In genomic region chr13:106182404-106182803, GRCh38 we compare ENCODE assay signal across 11 cellular contexts.
DNase-seq lines count a peak whose midpoint lies in the region; ATAC-seq, FAIRE-seq and TF ChIP-seq lines count a peak whose summit lies in the region.
"Had no signal": no experiment of that assay in that cellular context is flagged by ENCODE, and none has a peak within 500 bp of the region (broad histone marks: within the 10 kb centered on the region; RNA-seq: fewer than 3 reads in every experiment).

No MANE protein-coding gene starts in this region.

- intact Hi-C loops in right lobe of liver (cut with DNase I), result no loop called here

- peak overlapping the region; percentile 70 for H2AFZ ChIP-seq in keratinocyte (ENCODE audit: control insufficient read depth, low read length)

- H3K4me2 ChIP-seq in keratinocyte (ENCODE audit: control insufficient read depth, extremely low read depth, insufficient read depth, low read depth, low read length), result peak overlapping the region; percentile 58

- no peak for ATAC-seq in right lobe of liver

- H3K4me1 ChIP-seq in keratinocyte (ENCODE audit: control insufficient read depth, extremely low read depth, insufficient read depth, low read length) (peaks cover 11% of the 10 kb centered on the region), right lobe of liver (no peaks in the 10 kb centered on the region)

- no peak overlapping the region for H3K4me3 ChIP-seq in BJ (ENCODE audit: low read depth, low read length)
- 0 out of 2 replicates have a peak overlapping the region, but pooled peaks have one; percentile 15 for H3K4me3 ChIP-seq in WI38 (ENCODE audit: low read depth, low read length)
- H3K4me3 ChIP-seq in keratinocyte (ENCODE audit: control insufficient read depth in 2 of 3, extremely low read depth in 1 of 3, insufficient read depth in 2 of 3, low read depth in 1 of 3, low read length in 3 of 3), result no peak overlapping the region
- H3K4me3 ChIP-seq in right lobe of liver, result no peak overlapping the region

- WGBS in right lobe of liver (ENCODE audit: insufficient coverage, low coverage, low lambda C conversion rate, missing lambda C conversion rate), result 22% methylated on average over 5 of the region's 6 CpGs

- dilution Hi-C loops in keratinocyte (cut with MboI; ENCODE audit: extremely low pct_ligation_motif_present, low sequenced_read_pairs), result no loop called here

- H3K79me2 ChIP-seq in keratinocyte (ENCODE audit: control insufficient read depth, insufficient read depth, low read length), result no peaks in the 10 kb centered on the region

- POLR2A ChIA-PET in BJ (lab: Charles Lee), result no interaction called here

- H3K27ac ChIP-seq in keratinocyte (ENCODE audit: control insufficient read depth, insufficient read depth, low read length), result no peak overlapping the region
- H3K27ac ChIP-seq in right lobe of liver, result no peak overlapping the region

- H3K36me3 ChIP-seq in BJ (ENCODE audit: control insufficient read depth, insufficient read depth, low read length) (no peaks in the 10 kb centered on the region), keratinocyte (ENCODE audit: control insufficient read depth in 2 of 2, extremely low read depth in 1 of 2, insufficient read depth in 2 of 2, low read length in 2 of 2) (no peaks in the 10 kb centered on the region), right lobe of liver (no peaks in the 10 kb centered on the region)

- peak; percentile 97 for FAIRE-seq in keratinocyte (lab: Jason Lieb, UNC)
- FAIRE-seq: islet of Langerhans had no signal

- H3K9me1 ChIP-seq in keratinocyte (ENCODE audit: control insufficient read depth, extremely low read depth, insufficient read depth, low read length), result no peaks in the 10 kb centered on the region

- no peaks in the 10 kb centered on the region for H4K20me1 ChIP-seq in keratinocyte (ENCODE audit: control insufficient read depth, extremely low read depth, insufficient read depth, low read length)

- CTCF ChIA-PET in BJ (lab: Yijun Ruan, JAX), result no interaction called here

- DNase-seq in BJ (ENCODE audit: low read depth) (peak; percentile 62), LHCN-M2 (ENCODE audit: low read depth) (peak; percentile 95), keratinocyte (ENCODE audit: low read depth, low spot score) (peak; percentile 13), right lobe of liver (no peak), activated T-cell treated with anti-CD3 and anti-CD28 coated beads for 4 hours (no peak), erythroblast (lab: John Stamatoyannopoulos, UW) (no peak), T-helper 9 cell (no peak)
- DNase-seq: Karpas-422, RPMI8226 had no signal

- H3K9ac ChIP-seq in keratinocyte (ENCODE audit: control insufficient read depth, extremely low read depth, insufficient read depth, low read length), result no peak overlapping the region

- TF ChIP-seq POLR2A in right lobe of liver (IDR thresholded peaks at IDR 0.05), result no peak
- TF ChIP-seq POLR2A in erythroblast (IDR thresholded peaks at IDR 0.05; ENCODE audit: low read length), result no peak

- no peaks in the 10 kb centered on the region for H3K27me3 ChIP-seq in BJ (ENCODE audit: control insufficient read depth, insufficient read depth, low read length)
- no peaks in the 10 kb centered on the region for H3K27me3 ChIP-seq in keratinocyte (ENCODE audit: control insufficient read depth, extremely low read depth, insufficient read depth, low read length)
- H3K27me3 ChIP-seq in right lobe of liver, result no peaks in the 10 kb centered on the region

- no peak for TF ChIP-seq CTCF in BJ (IDR thresholded peaks at IDR 0.05; ENCODE audit: insufficient read depth, low read depth, low read length)
- TF ChIP-seq CTCF in WI38 (IDR thresholded peaks at IDR 0.05; ENCODE audit: low read depth, low read length), result no peak
- TF ChIP-seq CTCF in keratinocyte (optimal IDR thresholded peaks at IDR 0.05 in 1 of 3, IDR thresholded peaks at IDR 0.05 in 1 of 3, conservative IDR thresholded peaks at IDR 0.05 in 1 of 3; ENCODE audit: extremely low read depth in 1 of 3, insufficient read depth in 2 of 3, low read length in 3 of 3), result no peak
- no peak for TF ChIP-seq CTCF in right lobe of liver (IDR thresholded peaks at IDR 0.05)

- H3K9me3 ChIP-seq in keratinocyte (ENCODE audit: control insufficient read depth, low read depth, low read length) (peaks cover 4% of the 10 kb centered on the region), right lobe of liver (no peaks in the 10 kb centered on the region)

Comparison
In these comparisons a context has a peak if more than half of its experiments do, and no peak if none do; other contexts are left out.
1. DNase-seq: peak in BJ (single experiment), LHCN-M2 (single experiment) and keratinocyte (single experiment); none in right lobe of liver (0 of 3), activated T-cell treated with anti-CD3 and anti-CD28 coated beads for 4 hours (single experiment), erythroblast (0 of 2) and T-helper 9 cell (single experiment).